In the genomic region with DNA sequence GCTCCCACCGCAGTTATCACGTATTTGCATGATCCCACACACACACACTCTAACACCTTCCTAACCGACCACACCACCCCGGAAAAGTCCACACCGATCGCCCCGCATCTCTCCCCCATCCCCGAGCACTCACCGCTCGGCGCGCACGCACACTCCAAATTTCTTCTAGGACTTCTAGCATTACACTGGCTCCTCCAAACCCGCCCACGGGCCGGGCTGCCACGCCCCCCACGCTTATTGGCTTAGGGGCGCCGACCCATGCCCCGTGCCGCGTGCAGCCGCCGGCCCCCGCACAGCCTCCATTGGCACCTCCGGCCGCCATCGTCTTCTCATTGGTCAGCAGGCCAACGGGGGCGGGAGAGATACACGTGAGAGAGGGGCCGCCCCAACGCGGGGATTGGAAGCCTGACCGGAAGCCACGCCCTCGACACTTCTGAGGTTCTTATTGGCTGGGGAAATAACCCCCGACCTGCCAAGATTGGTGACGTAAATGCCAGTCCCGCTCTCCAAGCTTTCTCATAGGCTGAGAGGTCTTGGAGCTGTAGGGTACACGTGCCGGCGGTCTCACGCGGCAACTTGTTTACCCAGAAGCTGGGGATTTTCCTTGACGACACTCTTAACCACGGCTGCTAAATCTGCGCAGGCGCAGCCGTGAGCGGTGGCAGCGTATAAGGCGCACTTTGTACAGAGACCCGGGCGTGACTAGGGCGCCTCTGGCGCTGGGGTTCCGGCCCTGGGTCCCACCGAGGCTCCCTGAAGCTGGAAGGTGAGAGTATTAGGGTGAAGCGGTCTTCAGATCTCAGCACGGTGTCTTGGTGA, we compare ENCODE assay signal across 8 cellular contexts. TPM values are rescaled to one million over a fixed set of nuclear protein-coding genes. Genes with fewer than 3 reads are reported as not detected.
DNase-seq lines count a peak whose midpoint lies in the region; ATAC-seq and TF ChIP-seq lines count a peak whose summit lies in the region.

No MANE protein-coding gene starts in this region.

- in situ Hi-C loops in GM13977 (cut with MboI; ENCODE audit: low pct_unique_long_range_greater_than_20kb, low sequenced_read_pairs, unreplicated experiment): no loop called here

- intact Hi-C loops in right cardiac atrium (cut with DNase I): no loop called here
- intact Hi-C loops in aorta (cut with DNase I): loop anchor here in 1 of 2 donors (10.0 kb wide), 1 partner anchor 472 kb away; the partner anchor contains the start of genes TP53 and WRAP53

- no peaks in the 10 kb centered on the region for H3K36me3 ChIP-seq in aorta (ENCODE audit: control insufficient read depth in 1 of 2, insufficient read depth in 2 of 2, low read length in 1 of 2)

- no peaks in the 10 kb centered on the region for H3K9me3 ChIP-seq in right cardiac atrium (ENCODE audit: control insufficient read depth, low read length)
- no peaks in the 10 kb centered on the region for H3K9me3 ChIP-seq in aorta (ENCODE audit: control insufficient read depth, low read length)

- H3K27me3 ChIP-seq in right cardiac atrium (ENCODE audit: control insufficient read depth, insufficient read depth) (no peaks in the 10 kb centered on the region), aorta (ENCODE audit: control insufficient read depth in 1 of 2, insufficient read depth in 2 of 2, low read length in 1 of 2) (no peaks in the 10 kb centered on the region)

- TF ChIP-seq CTCF in GM13977 (IDR thresholded peaks at IDR 0.05; ENCODE audit: extremely low read depth, insufficient read depth, missing control alignments): no peak

- H3K27ac ChIP-seq in right cardiac atrium (ENCODE audit: low read length) (peak overlapping the region; percentile 100), aorta (ENCODE audit: low read depth in 1 of 2, low read length in 2 of 2) (peak overlapping the region; percentile 99)

- WGBS in right cardiac atrium: under 1% methylated on average over 62 of the region's 62 CpGs
- 1% methylated on average over 61 to 62 of the region's 62 CpGs for WGBS in aorta, 2 donors

- H3K4me3 ChIP-seq in right cardiac atrium (ENCODE audit: low read length) (peak overlapping the region; percentile 96), aorta (ENCODE audit: low read length in 2 of 2) (peak overlapping the region; percentile 78 to 81)

- DNase-seq in GM13977 (ENCODE audit: low spot score): peak; percentile 98
- DNase-seq in NCI-H146 treated with DMSO at 0.1 percent for 48 hours (lab: John Stamatoyannopoulos, UW; ENCODE audit: unreplicated experiment): peak; percentile 99
- peak; percentile 100 for DNase-seq in T-helper 1 cell
- DNase-seq in anterior cingulate cortex (lab: John Stamatoyannopoulos, UW): peak; percentile 95 to 100 (median 99)
- DNase-seq in right cardiac atrium: peak; percentile 100
- DNase-seq in putamen (ENCODE audit: low spot score): peak; percentile 100
- peak; percentile 100 for DNase-seq in aorta

- peaks cover 13% of the 10 kb centered on the region for H3K4me1 ChIP-seq in right cardiac atrium (ENCODE audit: control insufficient read depth, insufficient read depth, low read length)
- no peaks in the 10 kb centered on the region for H3K4me1 ChIP-seq in aorta (ENCODE audit: control insufficient read depth in 1 of 2, insufficient read depth in 2 of 2, low read length in 2 of 2)

- ATAC-seq in HG02870 (IDR thresholded peaks at IDR 0.05; ENCODE audit: unreplicated experiment): peak; percentile 79
- ATAC-seq in right cardiac atrium: peak; percentile 71 to 75
- ATAC-seq in aorta (ENCODE audit: low FRiP score): peak; percentile 83

RNA-seq across cellular contexts. Expression of gene PER1, which starts 4.2 kb away (rescaled TPM):
- total RNA-seq in right cardiac atrium (100 to 1,000 TPM in 3 of 4 donors, 10 to 100 TPM in 1; 96.2 to 150 (median 124) TPM), aorta (100 to 1,000 TPM; 100 to 297 TPM)
- polyA plus RNA-seq in right cardiac atrium (110 TPM), aorta (100 to 1,000 TPM in 1 of 2 donors, 10 to 100 TPM in 1; 34.3 to 246 TPM)

RNA-seq across cellular contexts. Expression of gene VAMP2, which starts 6.4 kb away (rescaled TPM):
- total RNA-seq in right cardiac atrium: 10 to 100 TPM; 68.7 to 74.9 (median 71.8) TPM
- 50.2 TPM for polyA plus RNA-seq in right cardiac atrium
- 10 to 100 TPM; 73.4 to 80.8 TPM for total RNA-seq in aorta
- polyA plus RNA-seq in aorta: 100 to 1,000 TPM in 1 of 2 donors, 10 to 100 TPM in 1; 59.7 to 105 TPM

RNA-seq across cellular contexts. Expression of gene TMEM107, which starts 19.8 kb away (rescaled TPM):
- total RNA-seq in right cardiac atrium: 10 to 100 TPM in 2 of 4 donors, 1 to 10 TPM in 2; 7.1 to 11.4 (median 9.2) TPM
- polyA plus RNA-seq in right cardiac atrium: 7.2 TPM
- 10 to 100 TPM in 1 of 2 donors, 1 to 10 TPM in 1; 8.9 to 12.3 TPM for total RNA-seq in aorta
- polyA plus RNA-seq in aorta: 10 to 100 TPM in 1 of 2 donors, 1 to 10 TPM in 1; 9.9 to 20.9 TPM

RNA-seq across cellular contexts. Expression of gene HES7, which starts 32.5 kb away (rescaled TPM):
- total RNA-seq in right cardiac atrium (under 1 TPM; 0.62 to 0.76 (median 0.73) TPM), aorta (under 1 TPM; 0.19 to 0.30 TPM)
- polyA plus RNA-seq in right cardiac atrium (0.25 TPM), aorta (1 to 10 TPM in 1 of 2 donors, not detected in 1; 1.6 TPM)

RNA-seq across cellular contexts. Expression of gene BORCS6, which starts 33.6 kb away (rescaled TPM):
- total RNA-seq in right cardiac atrium (1 to 10 TPM; 7.0 to 9.9 (median 9.6) TPM), aorta (1 to 10 TPM; 5.2 to 8.0 TPM)
- polyA plus RNA-seq in right cardiac atrium (7.3 TPM), aorta (1 to 10 TPM; 6.4 to 9.4 TPM)

Comparison
In these comparisons a context has a peak if more than half of its experiments do, and no peak if none do; other contexts are left out.
1. Peak in every context shown above with its lines: DNase-seq, ATAC-seq, H3K4me3 ChIP-seq and H3K27ac ChIP-seq.